ENCODE assay signal across 1 cellular context in the genomic region with DNA sequence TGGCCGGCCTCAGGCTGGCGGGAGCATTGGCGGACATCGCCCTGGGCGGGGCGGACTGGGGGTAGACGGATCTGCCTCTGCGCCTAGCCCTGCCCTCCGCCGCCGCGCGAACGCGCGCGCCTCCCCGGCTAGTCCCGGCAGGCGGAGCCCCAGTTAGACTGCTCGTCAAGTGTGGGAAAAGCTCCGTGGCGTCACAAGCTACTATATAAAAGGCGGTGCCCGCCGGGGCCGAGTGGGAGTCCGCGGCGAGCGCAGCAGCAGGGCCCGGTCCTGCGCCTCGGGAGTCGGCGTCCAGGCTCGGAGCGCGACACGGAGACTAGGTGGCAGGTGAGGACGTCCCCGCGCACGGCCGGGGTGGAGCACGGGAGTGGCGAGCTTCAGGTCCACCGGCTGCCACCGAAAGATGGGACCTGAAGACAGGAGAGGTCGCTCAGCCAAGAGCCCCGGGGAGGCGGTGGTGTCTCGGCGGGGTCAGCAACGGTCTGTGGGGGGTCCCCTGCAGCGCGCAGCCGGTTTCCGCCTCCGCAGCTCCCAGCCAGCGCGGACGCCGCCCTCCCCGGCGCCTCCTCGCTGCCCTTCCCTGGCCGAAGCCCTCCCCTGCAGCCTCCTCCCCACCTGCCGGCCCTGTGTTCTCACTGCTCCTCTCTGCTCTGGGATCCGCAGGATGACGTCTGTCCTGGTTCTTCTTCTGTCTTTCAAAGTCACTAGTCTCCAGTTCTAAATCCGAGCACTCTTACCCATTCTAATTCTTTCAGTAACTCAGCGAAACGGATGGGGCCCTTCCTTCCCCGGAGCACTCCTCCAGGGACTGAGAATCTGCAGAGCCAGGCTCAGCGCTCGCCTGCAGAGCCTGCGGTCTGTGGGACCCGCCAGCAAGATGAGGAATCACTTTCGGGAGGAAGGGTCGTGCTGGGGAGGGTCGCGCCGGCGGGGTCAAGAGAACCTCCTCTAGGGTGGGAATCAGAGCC.
TF ChIP-seq lines count a peak whose summit lies in the region.

No MANE protein-coding gene starts in this region.

TF ChIP-seq in HepG2, 621 proteins besides CTCF, POLR2A, EP300 and RAD21 (continued from another document and continues in another):
- no peak for TF ChIP-seq ZNF597 (CRISPR knock-in tag; IDR thresholded peaks at IDR 0.05)
- 0 out of 2 replicates have a peak, but pooled peaks have one; percentile 37 for TF ChIP-seq SSRP1 (CRISPR knock-in tag; IDR thresholded peaks at IDR 0.05)
- TF ChIP-seq SOX5 (CRISPR knock-in tag; IDR thresholded peaks at IDR 0.05; ENCODE audit: borderline replicate concordance) = no peak
- no peak for TF ChIP-seq ZNF577 (CRISPR knock-in tag; IDR thresholded peaks at IDR 0.05; ENCODE audit: borderline replicate concordance, low read depth)
- peak; percentile 80 for TF ChIP-seq KAT8 (CRISPR knock-in tag; IDR thresholded peaks at IDR 0.05)
- no peak for TF ChIP-seq ATF4 (CRISPR knock-in tag; IDR thresholded peaks at IDR 0.05)
- TF ChIP-seq ZNF570 (CRISPR knock-in tag; IDR thresholded peaks at IDR 0.05; ENCODE audit: borderline replicate concordance) = no peak
- TF ChIP-seq SATB2 (CRISPR knock-in tag; IDR thresholded peaks at IDR 0.05) = peak; percentile 55; the same call in 1 of the 2 replicates
- no peak for TF ChIP-seq RAD51 (IDR thresholded peaks at IDR 0.05; ENCODE audit: borderline replicate concordance)
- TF ChIP-seq PCBP1 (IDR thresholded peaks at IDR 0.05; ENCODE audit: borderline replicate concordance, low read depth, low read length) = no peak
- no peak for TF ChIP-seq SMARCC2 (IDR thresholded peaks at IDR 0.05)
- TF ChIP-seq, protein P1, sequence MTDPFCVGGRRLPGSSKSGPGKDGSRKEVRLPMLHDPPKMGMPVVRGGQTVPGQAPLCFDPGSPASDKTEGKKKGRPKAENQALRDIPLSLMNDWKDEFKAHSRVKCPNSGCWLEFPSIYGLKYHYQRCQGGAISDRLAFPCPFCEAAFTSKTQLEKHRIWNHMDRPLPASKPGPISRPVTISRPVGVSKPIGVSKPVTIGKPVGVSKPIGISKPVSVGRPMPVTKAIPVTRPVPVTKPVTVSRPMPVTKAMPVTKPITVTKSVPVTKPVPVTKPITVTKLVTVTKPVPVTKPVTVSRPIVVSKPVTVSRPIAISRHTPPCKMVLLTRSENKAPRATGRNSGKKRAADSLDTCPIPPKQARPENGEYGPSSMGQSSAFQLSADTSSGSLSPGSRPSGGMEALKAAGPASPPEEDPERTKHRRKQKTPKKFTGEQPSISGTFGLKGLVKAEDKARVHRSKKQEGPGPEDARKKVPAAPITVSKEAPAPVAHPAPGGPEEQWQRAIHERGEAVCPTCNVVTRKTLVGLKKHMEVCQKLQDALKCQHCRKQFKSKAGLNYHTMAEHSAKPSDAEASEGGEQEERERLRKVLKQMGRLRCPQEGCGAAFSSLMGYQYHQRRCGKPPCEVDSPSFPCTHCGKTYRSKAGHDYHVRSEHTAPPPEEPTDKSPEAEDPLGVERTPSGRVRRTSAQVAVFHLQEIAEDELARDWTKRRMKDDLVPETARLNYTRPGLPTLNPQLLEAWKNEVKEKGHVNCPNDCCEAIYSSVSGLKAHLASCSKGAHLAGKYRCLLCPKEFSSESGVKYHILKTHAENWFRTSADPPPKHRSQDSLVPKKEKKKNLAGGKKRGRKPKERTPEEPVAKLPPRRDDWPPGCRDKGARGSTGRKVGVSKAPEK (CRISPR knock-in tag; IDR thresholded peaks at IDR 0.05; ENCODE audit: borderline replicate concordance) = peak; percentile 78
- peak; percentile 83 for TF ChIP-seq SPEN (CRISPR knock-in tag; IDR thresholded peaks at IDR 0.05; ENCODE audit: low read depth)
- no peak for TF ChIP-seq ZFP36 (IDR thresholded peaks at IDR 0.05; ENCODE audit: borderline replicate concordance, low read depth, low read length, partially characterized antibody)
- no peak; the same call in 1 of the 2 replicates for TF ChIP-seq PAX8 (CRISPR knock-in tag; IDR thresholded peaks at IDR 0.05; ENCODE audit: borderline replicate concordance)
- TF ChIP-seq ZNF20 (CRISPR knock-in tag; IDR thresholded peaks at IDR 0.05) = 0 out of 2 replicates have a peak, but pooled peaks have one; percentile 46
- TF ChIP-seq TBX2 (CRISPR knock-in tag; IDR thresholded peaks at IDR 0.05; ENCODE audit: borderline replicate concordance) = peak; percentile 78
- peak; percentile 70 for TF ChIP-seq MEIS1 (CRISPR knock-in tag; IDR thresholded peaks at IDR 0.05; ENCODE audit: borderline replicate concordance)
- TF ChIP-seq ZFP91 (CRISPR knock-in tag; IDR thresholded peaks at IDR 0.05; ENCODE audit: borderline replicate concordance) = peak; percentile 93
- TF ChIP-seq HMGXB3 (CRISPR knock-in tag; IDR thresholded peaks at IDR 0.05; ENCODE audit: borderline replicate concordance) = no peak; the same call in 1 of the 2 replicates
- peak; percentile 30; the same call in 1 of the 3 replicates for TF ChIP-seq MXI1 (IDR thresholded peaks at IDR 0.05; ENCODE audit: borderline replicate concordance, low read depth, low read length)
- no peak for TF ChIP-seq ZNF337 (CRISPR knock-in tag; IDR thresholded peaks at IDR 0.05; ENCODE audit: borderline replicate concordance, low read depth)
- peak; percentile 90 for TF ChIP-seq ATF7-NPFF (CRISPR knock-in tag; IDR thresholded peaks at IDR 0.05; ENCODE audit: low read depth)
- no peak for TF ChIP-seq ZSCAN22 (CRISPR knock-in tag; IDR thresholded peaks at IDR 0.05)
- TF ChIP-seq ZNF781 (CRISPR knock-in tag; IDR thresholded peaks at IDR 0.05; ENCODE audit: borderline replicate concordance, not compliant biosample characterization) = no peak
- TF ChIP-seq CEBPG (CRISPR knock-in tag; IDR thresholded peaks at IDR 0.05) = no peak
- TF ChIP-seq, protein P2, sequence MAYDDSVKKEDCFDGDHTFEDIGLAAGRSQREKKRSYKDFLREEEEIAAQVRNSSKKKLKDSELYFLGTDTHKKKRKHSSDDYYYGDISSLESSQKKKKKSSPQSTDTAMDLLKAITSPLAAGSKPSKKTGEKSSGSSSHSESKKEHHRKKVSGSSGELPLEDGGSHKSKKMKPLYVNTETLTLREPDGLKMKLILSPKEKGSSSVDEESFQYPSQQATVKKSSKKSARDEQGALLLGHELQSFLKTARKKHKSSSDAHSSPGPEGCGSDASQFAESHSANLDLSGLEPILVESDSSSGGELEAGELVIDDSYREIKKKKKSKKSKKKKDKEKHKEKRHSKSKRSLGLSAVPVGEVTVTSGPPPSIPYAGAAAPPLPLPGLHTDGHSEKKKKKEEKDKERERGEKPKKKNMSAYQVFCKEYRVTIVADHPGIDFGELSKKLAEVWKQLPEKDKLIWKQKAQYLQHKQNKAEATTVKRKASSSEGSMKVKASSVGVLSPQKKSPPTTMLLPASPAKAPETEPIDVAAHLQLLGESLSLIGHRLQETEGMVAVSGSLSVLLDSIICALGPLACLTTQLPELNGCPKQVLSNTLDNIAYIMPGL (CRISPR knock-in tag; IDR thresholded peaks at IDR 0.05; ENCODE audit: borderline replicate concordance in 1 of 2, low read depth in 1 of 2) = peak; percentile 74 to 91
- TF ChIP-seq, protein P3, sequence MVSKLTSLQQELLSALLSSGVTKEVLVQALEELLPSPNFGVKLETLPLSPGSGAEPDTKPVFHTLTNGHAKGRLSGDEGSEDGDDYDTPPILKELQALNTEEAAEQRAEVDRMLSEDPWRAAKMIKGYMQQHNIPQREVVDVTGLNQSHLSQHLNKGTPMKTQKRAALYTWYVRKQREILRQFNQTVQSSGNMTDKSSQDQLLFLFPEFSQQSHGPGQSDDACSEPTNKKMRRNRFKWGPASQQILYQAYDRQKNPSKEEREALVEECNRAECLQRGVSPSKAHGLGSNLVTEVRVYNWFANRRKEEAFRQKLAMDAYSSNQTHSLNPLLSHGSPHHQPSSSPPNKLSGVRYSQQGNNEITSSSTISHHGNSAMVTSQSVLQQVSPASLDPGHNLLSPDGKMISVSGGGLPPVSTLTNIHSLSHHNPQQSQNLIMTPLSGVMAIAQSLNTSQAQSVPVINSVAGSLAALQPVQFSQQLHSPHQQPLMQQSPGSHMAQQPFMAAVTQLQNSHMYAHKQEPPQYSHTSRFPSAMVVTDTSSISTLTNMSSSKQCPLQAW (CRISPR knock-in tag; IDR thresholded peaks at IDR 0.05) = peak; percentile 84
- 0 out of 2 replicates have a peak, but pooled peaks have one; percentile 52 for TF ChIP-seq ZNF441 (CRISPR knock-in tag; IDR thresholded peaks at IDR 0.05; ENCODE audit: borderline replicate concordance)
- no peak for TF ChIP-seq SIN3A (IDR thresholded peaks at IDR 0.05; ENCODE audit: borderline replicate concordance, low read depth, low read length)
- no peak for TF ChIP-seq PHF5A (CRISPR knock-in tag; IDR thresholded peaks at IDR 0.05; ENCODE audit: low read depth, unreplicated experiment)
- TF ChIP-seq CEBPZ (IDR thresholded peaks at IDR 0.05; ENCODE audit: low read length) = no peak
- TF ChIP-seq PAF1 (CRISPR knock-in tag; IDR thresholded peaks at IDR 0.05) = no peak
